In genomic region chr6:69233195-69233524, GRCh38 we compare ENCODE assay signal across 13 cellular contexts.
DNase-seq lines count a peak whose midpoint lies in the region; ATAC-seq lines count a peak whose summit lies in the region.
"Had no signal": no experiment of that assay in that cellular context is flagged by ENCODE, and none has a peak within 500 bp of the region (broad histone marks: within the 10 kb centered on the region; RNA-seq: fewer than 3 reads in every experiment).

No MANE protein-coding gene starts in this region.

- H3K36me3 ChIP-seq in H7 (replicated peaks; ENCODE audit: control insufficient read depth, insufficient read depth, low read length) = no peaks in the 10 kb centered on the region

- no peak overlapping the region for H3K27ac Mint-ChIP-seq in stimulated activated naive B cell treated with anti-CD40 and anti-IgM and Interleukin-4, amounts not matched to agents 10 μg/mL and 1 μg/mL and 100 μg/mL, for 72 hours
- H3K27ac Mint-ChIP-seq: activated CD8-positive, alpha-beta T cell treated with anti-CD3 and anti-CD28 coated beads for 36 hours; activated naive CD8-positive, alpha-beta T cell; IgD-negative memory B cell had no signal

- peaks cover 0 to 5% of the 10 kb centered on the region in 2 donors for H3K4me1 Mint-ChIP-seq in stimulated activated naive B cell treated with anti-CD40 and anti-IgM and Interleukin-4, amounts not matched to agents 10 μg/mL and 1 μg/mL and 100 μg/mL, for 72 hours
- H3K4me1 Mint-ChIP-seq: IgD-negative memory B cell had no signal

- H3K36me3 Mint-ChIP-seq in stimulated activated naive B cell treated with anti-CD40 and anti-IgM and Interleukin-4, amounts not matched to agents 10 μg/mL and 1 μg/mL and 100 μg/mL, for 72 hours = no peaks in the 10 kb centered on the region
- H3K36me3 Mint-ChIP-seq: activated naive CD8-positive, alpha-beta T cell; IgD-negative memory B cell had no signal

- peaks cover 11 to 16% of the 10 kb centered on the region in 2 donors for H3K27me3 Mint-ChIP-seq in stimulated activated naive B cell treated with anti-CD40 and anti-IgM and Interleukin-4, amounts not matched to agents 10 μg/mL and 1 μg/mL and 100 μg/mL, for 72 hours
- H3K27me3 Mint-ChIP-seq: activated CD8-positive, alpha-beta T cell treated with anti-CD3 and anti-CD28 coated beads for 36 hours had no signal

- H3K4me3 Mint-ChIP-seq in stimulated activated naive B cell treated with anti-CD40 and anti-IgM and Interleukin-4, amounts not matched to agents 10 μg/mL and 1 μg/mL and 100 μg/mL, for 72 hours = no peak overlapping the region
- H3K4me3 Mint-ChIP-seq: activated CD8-positive, alpha-beta T cell treated with anti-CD3 and anti-CD28 coated beads for 36 hours; activated naive CD8-positive, alpha-beta T cell had no signal

- 0 out of 2 replicates have a peak, but pooled peaks cover 2% of the 10 kb centered on the region for H3K27me3 ChIP-seq in H7 (ENCODE audit: control insufficient read depth, insufficient read depth, low read length)

- DNase-seq in DMS53 treated with DMSO at 0.1 percent for 48 hours (lab: John Stamatoyannopoulos, UW; ENCODE audit: unreplicated experiment) (peak; percentile 56), H7 (peak; percentile 23), NCI-H748 treated with DMSO at 0.1 percent for 48 hours (lab: John Stamatoyannopoulos, UW) (peak; percentile 75), iPS-NIHi7 (ENCODE audit: extremely low spot score) (peak; percentile 25), HuH-7.5 (ENCODE audit: low spot score) (no peak)
- no peak for DNase-seq in stimulated activated CD8-positive, alpha-beta memory T cell treated with anti-CD3 and anti-CD28 coated beads, Interleukin-4, amount 100 ng/mL, for 48 hours
- no peak for DNase-seq in stimulated activated naive B cell treated with anti-CD40 and anti-IgM and Interleukin-4, amounts not matched to agents 10 μg/mL and 1 μg/mL and 100 μg/mL, for 72 hours
- DNase-seq: effector CD8-positive, alpha-beta T cell; NCI-H2171 treated with DMSO at 0.1 percent for 48 hours had no signal

- H3K4me3 ChIP-seq in H7 (ENCODE audit: insufficient read depth, low read depth, low read length) = no peak overlapping the region

- H3K9me3 Mint-ChIP-seq in stimulated activated naive B cell treated with anti-CD40 and anti-IgM and Interleukin-4, amounts not matched to agents 10 μg/mL and 1 μg/mL and 100 μg/mL, for 72 hours = peaks cover 4 to 6% of the 10 kb centered on the region in 2 donors
- H3K9me3 Mint-ChIP-seq: activated CD8-positive, alpha-beta T cell treated with anti-CD3 and anti-CD28 coated beads for 36 hours had no signal

- no peak for ATAC-seq in GM21367 (IDR thresholded peaks at IDR 0.05; ENCODE audit: unreplicated experiment)
- no peak for ATAC-seq in stimulated activated naive B cell treated with anti-CD40 and anti-IgM and Interleukin-4, amounts not matched to agents 10 μg/mL and 1 μg/mL and 100 μg/mL, for 72 hours (replicated peaks)

Comparison
In these comparisons a context has a peak if more than half of its experiments do, and no peak if none do; other contexts are left out.
1. DNase-seq: peak in DMS53 treated with DMSO at 0.1 percent for 48 hours (single experiment), H7 (single experiment), NCI-H748 treated with DMSO at 0.1 percent for 48 hours (single experiment) and iPS-NIHi7 (single experiment); none in stimulated activated CD8-positive, alpha-beta memory T cell treated with anti-CD3 and anti-CD28 coated beads, Interleukin-4, amount 100 ng/mL, for 48 hours (single experiment), stimulated activated naive B cell treated with anti-CD40 and anti-IgM and Interleukin-4, amounts not matched to agents 10 μg/mL and 1 μg/mL and 100 μg/mL, for 72 hours (single experiment) and HuH-7.5 (single experiment).